16 cellular contexts compared by ENCODE assay signal in the genomic region with DNA sequence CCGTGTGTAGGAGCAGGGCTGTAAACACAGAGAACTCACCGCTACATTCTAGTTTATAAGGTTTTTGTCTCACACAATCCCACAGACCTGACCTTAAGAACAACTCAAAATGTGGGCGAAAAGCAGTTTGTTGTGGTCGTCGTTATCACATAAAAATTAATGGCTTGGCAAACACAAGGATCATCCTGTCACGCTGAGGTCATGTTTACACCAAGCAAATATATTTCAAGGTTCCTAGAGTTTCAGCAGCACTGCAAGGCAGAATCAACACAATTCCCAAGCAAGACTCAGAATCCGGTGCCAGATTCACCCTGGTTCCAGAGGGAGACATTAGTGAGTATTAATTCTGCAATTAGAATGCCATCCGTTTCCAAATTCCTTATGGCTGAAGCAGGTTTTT. TPM values are rescaled to one million over a fixed set of nuclear protein-coding genes. Genes with fewer than 3 reads are reported as not detected.
DNase-seq lines count a peak whose midpoint lies in the region; FAIRE-seq and TF ChIP-seq lines count a peak whose summit lies in the region.
"Had no signal": no experiment of that assay in that cellular context is flagged by ENCODE, and none has a peak within 500 bp of the region (broad histone marks: within the 10 kb centered on the region; RNA-seq: fewer than 3 reads in every experiment).

No MANE protein-coding gene starts in this region.

- H2AFZ ChIP-seq in astrocyte (ENCODE audit: low read depth, low read length) (no peak overlapping the region), mesenchymal stem cell (ENCODE audit: low read depth, low read length) (no peak overlapping the region)

- no peak overlapping the region for H2AK5ac ChIP-seq in mesenchymal stem cell (ENCODE audit: low read length, severe bottlenecking)

- no peaks in the 10 kb centered on the region for H3K36me3 ChIP-seq in astrocyte (ENCODE audit: insufficient read depth, low read length)
- H3K36me3 ChIP-seq in mesenchymal stem cell (ENCODE audit: control insufficient read depth in 1 of 2, insufficient read depth in 2 of 2, low read depth in 1 of 2, low read length in 2 of 2): no peaks in the 10 kb centered on the region
- H3K36me3 ChIP-seq: left lung had no signal

- no peak overlapping the region for H4K8ac ChIP-seq in mesenchymal stem cell (ENCODE audit: low read length)

- H3K9me3 ChIP-seq in astrocyte (ENCODE audit: insufficient read depth, low read depth, low read length): no peaks in the 10 kb centered on the region
- H3K9me3 ChIP-seq in mesenchymal stem cell (ENCODE audit: control insufficient read depth, low read length): no peaks in the 10 kb centered on the region
- H3K9me3 ChIP-seq: left lung had no signal

- H3K4me1 Mint-ChIP-seq in astrocyte (ENCODE audit: low read depth, unreplicated experiment): peaks cover 27% of the 10 kb centered on the region

- no peaks in the 10 kb centered on the region for H3K9me3 Mint-ChIP-seq in astrocyte (ENCODE audit: unreplicated experiment)

- H3K27me3 Mint-ChIP-seq in astrocyte (ENCODE audit: low read depth, unreplicated experiment): peaks cover 2% of the 10 kb centered on the region

- H2BK5ac ChIP-seq in mesenchymal stem cell (ENCODE audit: low read depth, low read length, poor library complexity, severe bottlenecking): no peak overlapping the region

- H3K9ac ChIP-seq in astrocyte (ENCODE audit: low read length) (peak overlapping the region; percentile 20), mesenchymal stem cell (ENCODE audit: low read length) (peak overlapping the region; percentile 68)

- H3K4me3 ChIP-seq in astrocyte (ENCODE audit: insufficient read depth, low read depth, low read length) (no peak overlapping the region), mesenchymal stem cell (ENCODE audit: insufficient read depth in 1 of 2, low read depth in 1 of 2, low read length in 2 of 2) (peak overlapping the region in 1 of 2 experiments; percentile 1)
- H3K4me3 ChIP-seq: left lung, SK-N-MC had no signal

- no peak overlapping the region for H2BK15ac ChIP-seq in mesenchymal stem cell (ENCODE audit: low read depth, poor library complexity, severe bottlenecking)

- TF ChIP-seq CTCF in astrocyte (IDR thresholded peaks at IDR 0.05; ENCODE audit: insufficient read depth, low read depth, low read length): no peak

- no peaks in the 10 kb centered on the region for H3K79me2 ChIP-seq in astrocyte (ENCODE audit: insufficient read depth, low read length)

- H2BK120ac ChIP-seq in mesenchymal stem cell (ENCODE audit: low read depth, low read length): no peak overlapping the region

- no peak overlapping the region for H3K18ac ChIP-seq in mesenchymal stem cell (ENCODE audit: low read depth in 1 of 2, low read length in 2 of 2)

- no peak overlapping the region for H3K4ac ChIP-seq in mesenchymal stem cell (ENCODE audit: low read depth in 1 of 2, low read length in 2 of 2)

- peak overlapping the region; percentile 8 for H3K27ac ChIP-seq in astrocyte (ENCODE audit: low read depth, low read length)
- H3K27ac ChIP-seq in mesenchymal stem cell (ENCODE audit: low read length, poor library complexity, severe bottlenecking): no peak overlapping the region
- H3K27ac ChIP-seq: left lung, SK-N-MC had no signal

- H4K91ac ChIP-seq in mesenchymal stem cell (ENCODE audit: low read length): no peak overlapping the region

- H3K14ac ChIP-seq in mesenchymal stem cell (ENCODE audit: low read length in 2 of 2): no peak overlapping the region

- in situ Hi-C loops in ACHN (cut with HindIII; ENCODE audit: low pct_ligation_motif_present, low pct_unique_long_range_greater_than_20kb, low sequenced_read_pairs): no loop called here

- no peaks in the 10 kb centered on the region for H3K27me3 ChIP-seq in astrocyte (ENCODE audit: insufficient read depth, low read length)
- H3K27me3 ChIP-seq in mesenchymal stem cell (ENCODE audit: control insufficient read depth in 1 of 2, insufficient read depth in 1 of 2, low read length in 2 of 2): peaks cover 0 to 8% of the 10 kb centered on the region in 2 experiments
- H3K27me3 ChIP-seq: left lung had no signal

- no peak overlapping the region for H3K23ac ChIP-seq in mesenchymal stem cell (ENCODE audit: low read length in 2 of 2)

- H3K4me1 ChIP-seq in astrocyte (ENCODE audit: insufficient read depth, low read length) (peaks cover 41% of the 10 kb centered on the region), mesenchymal stem cell (ENCODE audit: control insufficient read depth, insufficient read depth, low read depth, low read length) (peaks cover 23% of the 10 kb centered on the region)

- no peak overlapping the region for H3K4me3 Mint-ChIP-seq in astrocyte (ENCODE audit: unreplicated experiment)
- H3K4me3 Mint-ChIP-seq: B cell had no signal

- no peak overlapping the region for H2BK12ac ChIP-seq in mesenchymal stem cell (ENCODE audit: low read length in 2 of 2)

- no peaks in the 10 kb centered on the region for H3K79me1 ChIP-seq in mesenchymal stem cell (replicated peaks; ENCODE audit: low read length, poor library complexity, severe bottlenecking)

- DNase-seq in A172 (ENCODE audit: low spot score) (peak; percentile 83), HT-29 (ENCODE audit: low spot score) (peak; percentile 38), astrocyte (ENCODE audit: low read depth) (peak; percentile 91), mesenchymal stem cell (peak; percentile 53), NCI-H2107 treated with DMSO at 0.1 percent for 48 hours (lab: John Stamatoyannopoulos, UW; ENCODE audit: unreplicated experiment) (no peak), ACHN (no peak), DMS 273 treated with DMSO at 0.1 percent for 48 hours (lab: John Stamatoyannopoulos, UW) (no peak)
- DNase-seq in activated CD4-positive, CD25-positive, alpha-beta regulatory T cell (lab: John Stamatoyannopoulos, UW): no peak
- DNase-seq: activated CD4-positive, alpha-beta T cell treated with anti-CD3 and anti-CD28 coated beads for 48 hours; activated effector memory CD4-positive, alpha-beta T cell treated with Interleukin-2 at 50 U/mL for 16 hours; cerebellar nuclear complex; left lung; NCI-H2171 treated with DMSO at 0.1 percent for 48 hours; occipital lobe had no signal

- no peak for FAIRE-seq in astrocyte (lab: Jason Lieb, UNC)

- 41% methylated on average over 8 of the region's 8 CpGs for WGBS in mesenchymal stem cell

- H3K27ac Mint-ChIP-seq in astrocyte (ENCODE audit: unreplicated experiment): no peak overlapping the region
- H3K27ac Mint-ChIP-seq: B cell had no signal

- H3K36me3 Mint-ChIP-seq in astrocyte (ENCODE audit: low read depth, unreplicated experiment): peaks cover 2% of the 10 kb centered on the region

- H3K4me2 ChIP-seq in astrocyte (ENCODE audit: low read length): peak overlapping the region; percentile 15
- H3K4me2 ChIP-seq in mesenchymal stem cell (ENCODE audit: low read length, poor library complexity, severe bottlenecking): peak overlapping the region; percentile 36

- no peaks in the 10 kb centered on the region for H4K20me1 ChIP-seq in astrocyte (ENCODE audit: insufficient read depth, low read length)

RNA-seq across cellular contexts. Expression of gene MAP1LC3B2, which starts 30.1 kb away (rescaled TPM):
- 1.8 TPM in 1 of 2 replicates, not detected in the other for total RNA-seq in A172 (2014; rRNA removed; shearing (Covaris generic))
- total RNA-seq in HT-29 (2014; rRNA removed; shearing (Covaris generic)): 0.73 TPM in 1 of 2 replicates, not detected in the other
- total RNA-seq in astrocyte: 5.2 and 5.8 TPM in 2 replicates
- 0.32 TPM for polyA plus RNA-seq in mesenchymal stem cell (2013, experiment 1 of 2)
- polyA plus RNA-seq in mesenchymal stem cell (2013, experiment 2 of 2): 0.60 TPM

Comparison
In these comparisons a context has a peak if more than half of its experiments do, and no peak if none do; other contexts are left out.
1. DNase-seq: peak in A172 (single experiment), HT-29 (single experiment), astrocyte (single experiment) and mesenchymal stem cell (single experiment); none in NCI-H2107 treated with DMSO at 0.1 percent for 48 hours (single experiment), ACHN (single experiment), DMS 273 treated with DMSO at 0.1 percent for 48 hours (single experiment) and activated CD4-positive, CD25-positive, alpha-beta regulatory T cell (0 of 4).